ENCODE assay signal across 1 cellular context in the genomic region with DNA sequence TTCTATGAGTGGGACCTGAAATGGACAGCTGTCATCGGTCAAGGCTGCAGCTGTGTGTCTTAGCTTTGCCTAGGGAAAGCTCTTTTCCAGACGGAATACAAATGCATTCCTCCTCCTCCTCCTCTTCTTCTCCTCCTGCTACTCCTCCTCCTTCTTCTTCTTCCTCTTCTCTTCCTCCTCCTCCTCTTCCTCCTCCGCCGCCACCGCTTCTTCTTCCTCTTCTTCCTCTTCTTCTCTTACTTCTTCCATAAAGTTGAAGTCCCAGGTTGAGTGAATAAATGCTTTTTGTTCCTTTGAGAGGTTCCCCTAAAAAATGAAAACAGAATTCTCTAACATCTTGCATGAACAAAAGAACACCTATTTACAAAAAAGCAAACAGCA.
TF ChIP-seq lines count a peak whose summit lies in the region.

No MANE protein-coding gene starts in this region.

TF ChIP-seq in H1, 55 proteins besides CTCF, POLR2A, EP300 and RAD21 (continued from another document):
- TF ChIP-seq, protein P1, sequence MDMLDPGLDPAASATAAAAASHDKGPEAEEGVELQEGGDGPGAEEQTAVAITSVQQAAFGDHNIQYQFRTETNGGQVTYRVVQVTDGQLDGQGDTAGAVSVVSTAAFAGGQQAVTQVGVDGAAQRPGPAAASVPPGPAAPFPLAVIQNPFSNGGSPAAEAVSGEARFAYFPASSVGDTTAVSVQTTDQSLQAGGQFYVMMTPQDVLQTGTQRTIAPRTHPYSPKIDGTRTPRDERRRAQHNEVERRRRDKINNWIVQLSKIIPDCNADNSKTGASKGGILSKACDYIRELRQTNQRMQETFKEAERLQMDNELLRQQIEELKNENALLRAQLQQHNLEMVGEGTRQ (IDR thresholded peaks at IDR 0.05; ENCODE audit: low read length), result no peak
- TF ChIP-seq SAP30 (IDR thresholded peaks at IDR 0.05; ENCODE audit: insufficient read depth, insufficient replicate concordance, low read length) (no peak), KDM4A (IDR thresholded peaks at IDR 0.05; ENCODE audit: low read depth, low read length, severe bottlenecking) (no peak), CHD2 (IDR thresholded peaks at IDR 0.05; ENCODE audit: low read length) (no peak), FOSL1 (IDR thresholded peaks at IDR 0.05; ENCODE audit: insufficient read depth, low read depth, low read length) (no peak), TEAD4 (IDR thresholded peaks at IDR 0.05; ENCODE audit: low read depth, low read length) (no peak), GTF2F1 (IDR thresholded peaks at IDR 0.05; ENCODE audit: borderline replicate concordance, low read depth, low read length) (no peak), MAFK (IDR thresholded peaks at IDR 0.05; ENCODE audit: low read depth, low read length) (no peak), HDAC6 (IDR thresholded peaks at IDR 0.05; ENCODE audit: low read depth, low read length) (no peak), EZH2 (IDR thresholded peaks at IDR 0.05; ENCODE audit: low read depth, low read length, severe bottlenecking) (no peak), KDM5A (IDR thresholded peaks at IDR 0.05; ENCODE audit: low read length) (no peak)
- TF ChIP-seq, protein P2, sequence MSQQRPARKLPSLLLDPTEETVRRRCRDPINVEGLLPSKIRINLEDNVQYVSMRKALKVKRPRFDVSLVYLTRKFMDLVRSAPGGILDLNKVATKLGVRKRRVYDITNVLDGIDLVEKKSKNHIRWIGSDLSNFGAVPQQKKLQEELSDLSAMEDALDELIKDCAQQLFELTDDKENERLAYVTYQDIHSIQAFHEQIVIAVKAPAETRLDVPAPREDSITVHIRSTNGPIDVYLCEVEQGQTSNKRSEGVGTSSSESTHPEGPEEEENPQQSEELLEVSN (IDR thresholded peaks at IDR 0.05), result no peak
